11 cellular contexts compared by ENCODE assay signal in genomic region chr17:72117748-72118587, GRCh38. TPM values are rescaled to one million over a fixed set of nuclear protein-coding genes. Genes with fewer than 3 reads are reported as not detected.
DNase-seq lines count a peak whose midpoint lies in the region; ATAC-seq, FAIRE-seq and TF ChIP-seq lines count a peak whose summit lies in the region.
"Had no signal": no experiment of that assay in that cellular context is flagged by ENCODE, and none has a peak within 500 bp of the region (broad histone marks: within the 10 kb centered on the region; RNA-seq: fewer than 3 reads in every experiment).

No MANE protein-coding gene starts in this region.

- H3K79me2 ChIP-seq in SK-N-SH (ENCODE audit: insufficient read depth), result peaks cover 21% of the 10 kb centered on the region

- intact Hi-C loops in left colon (cut with DNase I, micrococcal nuclease), result loop anchor here in 1 of 2 donors (5.0 kb wide), 1 partner anchor 646 kb away; no protein-coding TSS in a partner anchor
- intact Hi-C loops in spleen (cut with DNase I; ENCODE audit: low total_unique reads), result loop anchor here (5.0 kb wide), 1 partner anchor 1001 kb away; no protein-coding TSS in a partner anchor

- H2AFZ ChIP-seq in SK-N-SH (ENCODE audit: low read depth), result no peak overlapping the region

- TF ChIP-seq POLR2A in spleen (IDR thresholded peaks at IDR 0.05), result no peak

- no peak overlapping the region for H3K4me2 ChIP-seq in SK-N-SH

- H3K4me1 ChIP-seq in SK-N-SH (ENCODE audit: control insufficient read depth in 1 of 2, insufficient read depth in 2 of 2, low read depth in 1 of 2, low read length in 1 of 2), result peaks cover 0 to 32% of the 10 kb centered on the region in 2 experiments; a peak in 1 of 4 replicates
- H3K4me1 ChIP-seq in small intestine (ENCODE audit: control insufficient read depth in 2 of 2, insufficient read depth in 1 of 2, low read depth in 1 of 2, low read length in 1 of 2), result peaks cover 0 to 6% of the 10 kb centered on the region in 2 donors
- peaks cover 5 to 64% (median 40%) of the 10 kb centered on the region in 6 donors for H3K4me1 ChIP-seq in spleen

- 88% methylated on average over 55 of the region's 56 CpGs for WGBS in SK-N-SH (ENCODE audit: low lambda C conversion rate)
- 2 to 7% (median 4%) methylated on average over 55 to 56 of the region's 56 CpGs for WGBS in small intestine, 3 donors
- 5 to 10% (median 7%) methylated on average over 26 to 56 of the region's 56 CpGs for WGBS in spleen, 5 donors

- TF ChIP-seq EP300 in SK-N-SH (IDR thresholded peaks at IDR 0.05; ENCODE audit: borderline replicate concordance in 1 of 2, low read depth in 1 of 2, low read length in 1 of 2), result no peak

- H3K27me3 ChIP-seq in SK-N-SH (ENCODE audit: insufficient read depth) (no peaks in the 10 kb centered on the region), bronchial epithelial cell (ENCODE audit: control insufficient read depth, insufficient read depth, low read length) (peaks cover 12% of the 10 kb centered on the region), small intestine (ENCODE audit: control insufficient read depth in 2 of 2, insufficient read depth in 2 of 2, low read length in 2 of 2) (peaks cover 0 to 41% of the 10 kb centered on the region in 2 donors), spleen (replicated peaks in 1 of 7) (peaks cover 11 to 100% (median 76%) of the 10 kb centered on the region in 7 donors)

- no peak overlapping the region for H3K27ac ChIP-seq in SK-N-SH (ENCODE audit: low read depth in 2 of 2, low read length in 1 of 2)
- H3K27ac ChIP-seq in small intestine (ENCODE audit: low read depth in 1 of 2, low read length in 1 of 2), result no peak overlapping the region
- no peak overlapping the region for H3K27ac ChIP-seq in spleen
- H3K27ac ChIP-seq: uterus had no signal

- no peak overlapping the region for H3K9ac ChIP-seq in SK-N-SH

- peaks cover 15% of the 10 kb centered on the region for H3F3A ChIP-seq in SK-N-SH (replicated peaks; ENCODE audit: insufficient read depth)

- no peak for TF ChIP-seq RAD21 in SK-N-SH (IDR thresholded peaks at IDR 0.05; ENCODE audit: low read length)

- CTCF ChIA-PET in SK-N-SH (lab: Yijun Ruan, JAX), result interaction anchor here (0.6 to 7.7 kb wide), 14 partner anchors 12 to 1351 kb away, joined by 3 to 69 read pairs (median 4); no protein-coding TSS in a partner anchor

- no peak for FAIRE-seq in bronchial epithelial cell (lab: Jason Lieb, UNC)
- FAIRE-seq in small intestine (lab: Jason Lieb, UNC), result no peak

- ATAC-seq in SK-N-SH treated with all-trans-retinoic acid at 6 μM for 48 hours, result no peak
- no peak for ATAC-seq in left colon
- ATAC-seq in HG03432 (IDR thresholded peaks at IDR 0.05; ENCODE audit: unreplicated experiment), result no peak

- H3K9me3 ChIP-seq in SK-N-SH, result no peaks in the 10 kb centered on the region
- no peaks in the 10 kb centered on the region for H3K9me3 ChIP-seq in small intestine (ENCODE audit: control insufficient read depth, low read depth)
- H3K9me3 ChIP-seq in spleen, result peaks cover 0 to 3% (median 0%) of the 10 kb centered on the region in 8 donors
- H3K9me3 ChIP-seq: uterus had no signal

- POLR2A ChIA-PET in SK-N-SH (lab: Yijun Ruan, JAX), result no interaction called here

- H3K36me3 ChIP-seq in SK-N-SH (replicated peaks in 1 of 2; ENCODE audit: control insufficient read depth in 1 of 2, insufficient read depth in 2 of 2, low read length in 1 of 2) (peaks cover 0 to 2% of the 10 kb centered on the region in 2 experiments), bronchial epithelial cell (ENCODE audit: control insufficient read depth, insufficient read depth, low read length) (no peaks in the 10 kb centered on the region), small intestine (ENCODE audit: control insufficient read depth in 2 of 2, insufficient read depth in 2 of 2, low read length in 2 of 2) (no peaks in the 10 kb centered on the region), spleen (no peaks in the 10 kb centered on the region)
- H3K36me3 ChIP-seq: uterus had no signal

- peaks cover 2% of the 10 kb centered on the region; the same call in 1 of the 2 replicates for H4K20me1 ChIP-seq in SK-N-SH (ENCODE audit: insufficient read depth)

- DNase-seq in SK-N-SH (peak; percentile 41), bronchial epithelial cell (ENCODE audit: low read depth) (no peak), left colon (peak; percentile 33 to 43), small intestine (peak; percentile 20), spleen (no peak), RKO (ENCODE audit: low spot score) (no peak)
- DNase-seq: effector memory CD4-positive, alpha-beta T cell had no signal

- no peaks in the 10 kb centered on the region for H3K9me2 ChIP-seq in SK-N-SH

- TF ChIP-seq CTCF in SK-N-SH (IDR thresholded peaks at IDR 0.05) (no peak), bronchial epithelial cell (IDR thresholded peaks at IDR 0.05; ENCODE audit: insufficient read depth, low read length, severe bottlenecking) (no peak), spleen (IDR thresholded peaks at IDR 0.05 in 8 of 11, conservative IDR thresholded peaks at IDR 0.05 in 3 of 11) (no peak)

- H3K4me3 ChIP-seq in SK-N-SH (ENCODE audit: low read depth in 2 of 2, low read length in 1 of 2) (0 out of 4 replicates have a peak overlapping the region, but pooled peaks of 1 of the 2 experiments have one; percentile 16), bronchial epithelial cell (ENCODE audit: low read depth, low read length) (peak overlapping the region; percentile 44), small intestine (ENCODE audit: low read depth in 1 of 2, low read length in 2 of 2) (peak overlapping the region in 1 of 2 donors; percentile 44), spleen (peak overlapping the region in 3 of 8 donors; percentile 4 to 35 (median 9))
- H3K4me3 ChIP-seq: uterus had no signal

TF ChIP-seq in SK-N-SH, 30 proteins besides CTCF, POLR2A, EP300 and RAD21 (continues in another document):
- TF ChIP-seq TEAD4 (IDR thresholded peaks at IDR 0.05; ENCODE audit: borderline replicate concordance, insufficient read depth), result no peak
- TF ChIP-seq PBX3 (IDR thresholded peaks at IDR 0.05), result no peak
- TF ChIP-seq MAX (IDR thresholded peaks at IDR 0.05; ENCODE audit: low read depth), result no peak
- no peak for TF ChIP-seq GABPA (IDR thresholded peaks at IDR 0.05; ENCODE audit: low read depth)
- no peak for TF ChIP-seq CHD2 (IDR thresholded peaks at IDR 0.05; ENCODE audit: low read length, partially characterized antibody)
- TF ChIP-seq USF2 (IDR thresholded peaks at IDR 0.05; ENCODE audit: borderline replicate concordance, low read depth, low read length), result no peak

TF ChIP-seq in SK-N-SH treated with all-trans-retinoic acid at 6 μM for 48 hours, 23 proteins besides CTCF, POLR2A, EP300 and RAD21 (continues in another document):
- TF ChIP-seq PPARA (CRISPR knock-in tag; IDR thresholded peaks at IDR 0.05; ENCODE audit: borderline replicate concordance) (no peak), GLIS3 (CRISPR knock-in tag; IDR thresholded peaks at IDR 0.05) (no peak), RARB (CRISPR knock-in tag; IDR thresholded peaks at IDR 0.05) (no peak), CREB5 (CRISPR knock-in tag; IDR thresholded peaks at IDR 0.05; ENCODE audit: low read depth) (no peak), ZNF8 (CRISPR knock-in tag; IDR thresholded peaks at IDR 0.05) (no peak), ZFP3 (CRISPR knock-in tag; IDR thresholded peaks at IDR 0.05) (no peak), POU6F1 (CRISPR knock-in tag; IDR thresholded peaks at IDR 0.05; ENCODE audit: borderline replicate concordance, low read depth) (no peak), TCF4 (CRISPR knock-in tag; IDR thresholded peaks at IDR 0.05; ENCODE audit: borderline replicate concordance) (no peak), ZNF70 (CRISPR knock-in tag; IDR thresholded peaks at IDR 0.05) (no peak), ZFP30 (CRISPR knock-in tag; IDR thresholded peaks at IDR 0.05) (no peak), OSR1 (CRISPR knock-in tag; IDR thresholded peaks at IDR 0.05) (no peak)

RNA-seq across cellular contexts. Expression of gene SOX9, which starts 2.9 kb away (rescaled TPM):
- polyA plus RNA-seq in SK-N-SH (2012; rRNA removed) (20.2 and 35.3 TPM in 2 replicates), small intestine (10 to 100 TPM in 1 of 3 donors, 1 to 10 TPM in 2; 3.0 to 21.2 (median 5.4) TPM), spleen (1 to 10 TPM in 1 of 3 donors, under 1 TPM in 2; 0.29 to 1.0 (median 0.74) TPM)
- polyA plus RNA-seq in SK-N-SH (2012; cell fraction: cytosol; rRNA removed), result 22.4 and 23.4 TPM in 2 replicates
- polyA plus RNA-seq in SK-N-SH (2012; cell fraction: nucleus; rRNA removed), result 66.1 and 69.3 TPM in 2 replicates
- total RNA-seq in bronchial epithelial cell (1.1 and 1.2 TPM in 2 replicates), left colon (10 to 100 TPM; 41.1 to 49.7 TPM), spleen (under 1 TPM in 5 of 7 donors, not detected in 2; 0.09 to 0.54 (median 0.34) TPM)
- total RNA-seq: pulmonary artery endothelial cell had no signal

Comparison
In these comparisons a context has a peak if more than half of its experiments do, and no peak if none do; other contexts are left out.
1. DNase-seq: peak in SK-N-SH (single experiment), left colon (2 of 2) and small intestine (single experiment); none in bronchial epithelial cell (single experiment), spleen (single experiment) and RKO (single experiment).
2. RNA of gene SOX9, which starts 2.9 kb away (total RNA-seq): 41.1 to 49.7 TPM in left colon; 1.1 to 1.2 TPM in bronchial epithelial cell and 0.09 to 0.54 TPM in spleen; every median in the first group is over 10 times any median in the second.